Comparison of ENCODE assay signal across 26 cellular contexts in the genomic region with DNA sequence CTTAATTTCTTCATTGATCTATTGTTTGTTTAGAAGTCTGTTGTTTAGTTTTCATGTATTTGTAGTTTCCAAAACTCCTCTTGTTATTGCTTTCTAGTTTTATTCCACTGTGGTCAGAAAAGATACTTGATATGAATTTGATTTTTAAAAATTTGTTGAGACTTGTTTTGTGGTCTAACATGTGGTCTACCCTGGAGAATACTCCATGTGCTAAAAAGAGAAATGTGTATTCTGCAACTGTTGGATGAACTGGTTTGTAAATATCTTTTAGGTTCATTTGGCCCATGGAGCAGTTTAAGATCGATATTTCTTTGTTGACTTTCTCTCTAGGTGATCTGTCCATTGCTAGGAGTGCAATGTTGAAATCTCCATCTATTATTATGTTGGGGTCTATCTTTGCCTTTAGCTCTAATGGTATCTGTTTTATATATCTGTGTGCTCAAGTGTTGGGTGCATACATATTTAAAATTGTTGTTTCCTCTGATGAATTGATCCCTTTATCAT.
DNase-seq lines count a peak whose midpoint lies in the region; ATAC-seq and TF ChIP-seq lines count a peak whose summit lies in the region.
"Had no signal": no experiment of that assay in that cellular context is flagged by ENCODE, and none has a peak within 500 bp of the region (broad histone marks: within the 10 kb centered on the region; RNA-seq: fewer than 3 reads in every experiment).

No MANE protein-coding gene starts in this region.

- no peak overlapping the region for H3K27ac Mint-ChIP-seq in activated T-helper 2 cell treated with anti-CD3 and anti-CD28 coated beads, Interferon-gamma antibody, Interleukin-2, Interleukin-4, amounts not matched to agents 10 μg/mL and 5 μg/mL and 100 μg/mL, durations not matched to agents 14 hours and 24 hours and 36 hours
- H3K27ac Mint-ChIP-seq: CD4-positive, alpha-beta memory T cell; HFFc6 had no signal

- intact Hi-C loops in activated T-helper 2 cell treated with anti-CD3 and anti-CD28 coated beads, Interferon-gamma antibody, Interleukin-2, Interleukin-4, amounts not matched to agents 10 μg/mL and 5 μg/mL and 100 μg/mL, durations not matched to agents 14 hours and 24 hours and 36 hours (cut with micrococcal nuclease): no loop called here

- no peak for TF ChIP-seq RAD21 in liver (IDR thresholded peaks at IDR 0.05)

- H3K9me3 Mint-ChIP-seq in activated T-helper 2 cell treated with anti-CD3 and anti-CD28 coated beads, Interferon-gamma antibody, Interleukin-2, Interleukin-4, amounts not matched to agents 10 μg/mL and 5 μg/mL and 100 μg/mL, durations not matched to agents 14 hours and 24 hours and 36 hours: no peaks in the 10 kb centered on the region

- H3K36me3 ChIP-seq in BLaER1 (no peaks in the 10 kb centered on the region), DND-41 (ENCODE audit: insufficient read depth, low read length) (no peaks in the 10 kb centered on the region), liver (ENCODE audit: control insufficient read depth in 4 of 4, insufficient read depth in 3 of 4, low read depth in 1 of 4, low read length in 3 of 4) (no peaks in the 10 kb centered on the region)
- H3K36me3 ChIP-seq: HAP-1, SJSA1 had no signal

- H3K27ac ChIP-seq in BLaER1: 0 out of 2 replicates have a peak overlapping the region, but pooled peaks have one; percentile 3
- H3K27ac ChIP-seq in DND-41 (ENCODE audit: low read length): no peak overlapping the region
- no peak overlapping the region for H3K27ac ChIP-seq in liver (ENCODE audit: low read depth in 1 of 2, low read length in 2 of 2)
- H3K27ac ChIP-seq: PC-9, SJSA1 had no signal

- TF ChIP-seq CTCF in DND-41 (IDR thresholded peaks at IDR 0.05; ENCODE audit: borderline replicate concordance, extremely low read depth, low read length, poor library complexity, severe bottlenecking) (no peak), liver (IDR thresholded peaks at IDR 0.05; ENCODE audit: low read depth, low read length, missing input control) (no peak)

- no peak overlapping the region for H2AFZ ChIP-seq in DND-41 (ENCODE audit: low read depth, low read length)
- H2AFZ ChIP-seq: PC-9 had no signal

- no peaks in the 10 kb centered on the region for H4K20me1 ChIP-seq in BLaER1
- no peaks in the 10 kb centered on the region for H4K20me1 ChIP-seq in DND-41 (ENCODE audit: insufficient read depth, low read length)

- H3K4me1 Mint-ChIP-seq in activated T-helper 2 cell treated with anti-CD3 and anti-CD28 coated beads, Interferon-gamma antibody, Interleukin-2, Interleukin-4, amounts not matched to agents 10 μg/mL and 5 μg/mL and 100 μg/mL, durations not matched to agents 14 hours and 24 hours and 36 hours (ENCODE audit: low read depth): no peaks in the 10 kb centered on the region
- H3K4me1 Mint-ChIP-seq: CD4-positive, alpha-beta memory T cell had no signal

- H3K4me3 Mint-ChIP-seq in activated T-helper 2 cell treated with anti-CD3 and anti-CD28 coated beads, Interferon-gamma antibody, Interleukin-2, Interleukin-4, amounts not matched to agents 10 μg/mL and 5 μg/mL and 100 μg/mL, durations not matched to agents 14 hours and 24 hours and 36 hours (ENCODE audit: low read depth): no peak overlapping the region
- H3K4me3 Mint-ChIP-seq: CD4-positive, alpha-beta memory T cell; HFFc6 had no signal

- H3K4me2 ChIP-seq in BLaER1 (peak overlapping the region; percentile 55), DND-41 (ENCODE audit: insufficient read depth, low read length) (no peak overlapping the region)
- H3K4me2 ChIP-seq: PC-9 had no signal

- peaks cover 27% of the 10 kb centered on the region for H3K9me3 ChIP-seq in BLaER1
- peaks cover 9% of the 10 kb centered on the region for H3K9me3 ChIP-seq in DND-41 (ENCODE audit: insufficient read depth, low read length, severe bottlenecking)
- H3K9me3 ChIP-seq in liver (ENCODE audit: control insufficient read depth in 4 of 4, low read length in 3 of 4): peaks cover 2 to 6% (median 5%) of the 10 kb centered on the region in 4 donors
- H3K9me3 ChIP-seq: HAP-1 had no signal

- ATAC-seq in DND-41 (ENCODE audit: insufficient read depth, low read depth): 0 out of 3 replicates have a peak, but pooled peaks have one; percentile 22
- ATAC-seq: GM12878, Right ventricle myocardium inferior had no signal

- H3K9ac ChIP-seq in BLaER1 (no peak overlapping the region), DND-41 (ENCODE audit: low read depth, low read length) (no peak overlapping the region), liver (ENCODE audit: low read depth in 1 of 2, low read length in 2 of 2) (no peak overlapping the region)

- peaks cover 21% of the 10 kb centered on the region for H3K4me1 ChIP-seq in BLaER1
- H3K4me1 ChIP-seq in DND-41 (ENCODE audit: insufficient read depth, low read length): no peaks in the 10 kb centered on the region
- H3K4me1 ChIP-seq in liver (ENCODE audit: control insufficient read depth in 4 of 4, insufficient read depth in 4 of 4, low read length in 3 of 4): no peaks in the 10 kb centered on the region
- H3K4me1 ChIP-seq: Caco-2, HAP-1, SJSA1 had no signal

- H3K27me3 ChIP-seq in BLaER1: no peaks in the 10 kb centered on the region
- no peaks in the 10 kb centered on the region for H3K27me3 ChIP-seq in DND-41 (ENCODE audit: insufficient read depth, low read length, poor library complexity)
- H3K27me3 ChIP-seq in liver (ENCODE audit: control insufficient read depth in 4 of 4, insufficient read depth in 4 of 4, low read length in 3 of 4): no peaks in the 10 kb centered on the region

- no peaks in the 10 kb centered on the region for H3K27me3 Mint-ChIP-seq in activated T-helper 2 cell treated with anti-CD3 and anti-CD28 coated beads, Interferon-gamma antibody, Interleukin-2, Interleukin-4, amounts not matched to agents 10 μg/mL and 5 μg/mL and 100 μg/mL, durations not matched to agents 14 hours and 24 hours and 36 hours (ENCODE audit: low read depth)
- H3K27me3 Mint-ChIP-seq: CD4-positive, alpha-beta memory T cell had no signal

- H3K4me3 ChIP-seq in BLaER1: no peak overlapping the region
- no peak overlapping the region for H3K4me3 ChIP-seq in DND-41 (ENCODE audit: low read depth in 1 of 2, low read length in 2 of 2)
- H3K4me3 ChIP-seq in liver (ENCODE audit: low read depth in 1 of 3, low read length in 3 of 3): no peak overlapping the region
- H3K4me3 ChIP-seq: GM12878, HAP-1, PC-9, SJSA1 had no signal

- no peaks in the 10 kb centered on the region for H3K79me2 ChIP-seq in DND-41 (ENCODE audit: insufficient read depth, low read length)

- H3K36me3 Mint-ChIP-seq in activated T-helper 2 cell treated with anti-CD3 and anti-CD28 coated beads, Interferon-gamma antibody, Interleukin-2, Interleukin-4, amounts not matched to agents 10 μg/mL and 5 μg/mL and 100 μg/mL, durations not matched to agents 14 hours and 24 hours and 36 hours (ENCODE audit: low read depth): no peaks in the 10 kb centered on the region
- H3K36me3 Mint-ChIP-seq: CD4-positive, alpha-beta memory T cell had no signal

- DNase-seq in DND-41 (no peak), NCI-H187 treated with DMSO at 0.1 percent for 48 hours (lab: John Stamatoyannopoulos, UW) (peak; percentile 8), occipital lobe (lab: John Stamatoyannopoulos, UW) (no peak), NK-92 (lab: John Stamatoyannopoulos, UW; ENCODE audit: unreplicated experiment) (no peak)
- DNase-seq in activated T-helper 2 cell treated with anti-CD3 and anti-CD28 coated beads, Interferon-gamma antibody, Interleukin-2, Interleukin-4, amounts not matched to agents 10 μg/mL and 5 μg/mL and 100 μg/mL, durations not matched to agents 14 hours and 24 hours and 36 hours (ENCODE audit: low spot score): no peak
- DNase-seq: C1 segment of cervical spinal cord; Caco-2; CD4-positive, alpha-beta memory T cell; EL; GDM1; GOT3; HFFc6; MV-4-11; NCI-H1105; NCI-H1436 treated with DMSO at 0.1 percent for 48 hours; NCI-H2029 treated with DMSO at 0.1 percent for 48 hours; NCI-H446 treated with DMSO at 0.1 percent for 48 hours; NCI-H526; NCI-H82; PC-9 had no signal

- 51% methylated on average over 1 of the region's 1 CpG for WGBS in liver

TF ChIP-seq in liver, 16 proteins besides CTCF, POLR2A, EP300 and RAD21 (continues in another document):
- no peak for TF ChIP-seq YY1 (IDR thresholded peaks at IDR 0.05)
- no peak for TF ChIP-seq FOXA1 (IDR thresholded peaks at IDR 0.05)
- no peak for TF ChIP-seq JUND (IDR thresholded peaks at IDR 0.05)
- TF ChIP-seq EGR1 (IDR thresholded peaks at IDR 0.05; ENCODE audit: low read depth in 2 of 2): no peak
- TF ChIP-seq FOXA2 (IDR thresholded peaks at IDR 0.05): peak; percentile 57
- TF ChIP-seq TAF1 (conservative IDR thresholded peaks at IDR 0.05): no peak
- TF ChIP-seq, protein P1, sequence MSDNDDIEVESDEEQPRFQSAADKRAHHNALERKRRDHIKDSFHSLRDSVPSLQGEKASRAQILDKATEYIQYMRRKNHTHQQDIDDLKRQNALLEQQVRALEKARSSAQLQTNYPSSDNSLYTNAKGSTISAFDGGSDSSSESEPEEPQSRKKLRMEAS (IDR thresholded peaks at IDR 0.05): no peak
- TF ChIP-seq HNF4A (conservative IDR thresholded peaks at IDR 0.05): no peak
- TF ChIP-seq HNF4G (IDR thresholded peaks at IDR 0.05): no peak
- TF ChIP-seq GABPA (IDR thresholded peaks at IDR 0.05 in 1 of 2, conservative IDR thresholded peaks at IDR 0.05 in 1 of 2): no peak
- TF ChIP-seq, protein P2, sequence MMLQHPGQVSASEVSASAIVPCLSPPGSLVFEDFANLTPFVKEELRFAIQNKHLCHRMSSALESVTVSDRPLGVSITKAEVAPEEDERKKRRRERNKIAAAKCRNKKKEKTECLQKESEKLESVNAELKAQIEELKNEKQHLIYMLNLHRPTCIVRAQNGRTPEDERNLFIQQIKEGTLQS (IDR thresholded peaks at IDR 0.05): no peak
- no peak for TF ChIP-seq SP1 (IDR thresholded peaks at IDR 0.05)
- TF ChIP-seq, protein P3, sequence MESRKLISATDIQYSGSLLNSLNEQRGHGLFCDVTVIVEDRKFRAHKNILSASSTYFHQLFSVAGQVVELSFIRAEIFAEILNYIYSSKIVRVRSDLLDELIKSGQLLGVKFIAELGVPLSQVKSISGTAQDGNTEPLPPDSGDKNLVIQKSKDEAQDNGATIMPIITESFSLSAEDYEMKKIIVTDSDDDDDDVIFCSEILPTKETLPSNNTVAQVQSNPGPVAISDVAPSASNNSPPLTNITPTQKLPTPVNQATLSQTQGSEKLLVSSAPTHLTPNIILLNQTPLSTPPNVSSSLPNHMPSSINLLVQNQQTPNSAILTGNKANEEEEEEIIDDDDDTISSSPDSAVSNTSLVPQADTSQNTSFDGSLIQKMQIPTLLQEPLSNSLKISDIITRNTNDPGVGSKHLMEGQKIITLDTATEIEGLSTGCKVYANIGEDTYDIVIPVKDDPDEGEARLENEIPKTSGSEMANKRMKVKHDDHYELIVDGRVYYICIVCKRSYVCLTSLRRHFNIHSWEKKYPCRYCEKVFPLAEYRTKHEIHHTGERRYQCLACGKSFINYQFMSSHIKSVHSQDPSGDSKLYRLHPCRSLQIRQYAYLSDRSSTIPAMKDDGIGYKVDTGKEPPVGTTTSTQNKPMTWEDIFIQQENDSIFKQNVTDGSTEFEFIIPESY (IDR thresholded peaks at IDR 0.05): no peak
- TF ChIP-seq RXRA (IDR thresholded peaks at IDR 0.05): peak in 1 of 2 donors; percentile 8
